ENCODE assay signal across 19 cellular contexts in the genomic region with DNA sequence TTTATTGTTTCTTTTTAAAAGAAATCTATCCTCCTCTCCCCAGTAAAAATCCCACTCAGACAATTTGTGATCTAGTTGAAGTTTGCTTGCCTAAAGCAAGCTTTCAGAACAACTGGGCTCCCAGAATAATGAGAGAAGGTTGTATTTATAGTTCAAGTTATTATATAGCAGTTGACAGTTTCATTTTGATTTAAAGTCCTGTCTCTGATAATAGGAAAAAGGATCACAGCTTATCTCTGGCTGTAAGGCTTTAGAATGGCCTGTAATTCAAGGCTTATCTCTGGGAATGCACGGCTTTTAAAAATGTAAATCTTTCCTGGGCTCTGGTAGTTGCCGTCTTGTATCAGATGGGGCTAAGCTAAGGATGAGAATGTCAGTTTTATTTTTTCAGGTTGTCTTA.
"Had no signal": no experiment of that assay in that cellular context is flagged by ENCODE, and none has a peak within 500 bp of the region (broad histone marks: within the 10 kb centered on the region; RNA-seq: fewer than 3 reads in every experiment).

No MANE protein-coding gene starts in this region.

- H3K4me1 ChIP-seq: right atrium auricular region, sigmoid colon, tibial artery, upper lobe of left lung, uterus had no signal

- ATAC-seq: left cardiac atrium; left ventricle myocardium superior; mucosa of descending colon; naive thymus-derived CD8-positive, alpha-beta T cell; stimulated activated naive CD8-positive, alpha-beta T cell treated with anti-CD3 and anti-CD28 coated beads, Interleukin-15, Interleukin-2, amounts not matched to agents 100 U/mL and 50 U/mL, for 24 hours had no signal

- H3K27me3 ChIP-seq: hepatocyte, ovary, right atrium auricular region, sigmoid colon, tibial artery, upper lobe of left lung, uterus had no signal

- H3K4me3 ChIP-seq: hepatocyte, mucosa of descending colon, ovary, right atrium auricular region, sigmoid colon, skin epidermis, tibial artery, upper lobe of left lung, uterus had no signal

- H2AFZ ChIP-seq: hepatocyte had no signal

- H3K79me2 ChIP-seq: hepatocyte had no signal

- H3K4me2 ChIP-seq: hepatocyte had no signal

- H3K36me3 ChIP-seq: ovary, right atrium auricular region, sigmoid colon, tibial artery, upper lobe of left lung, uterus had no signal

- H3K9me3 ChIP-seq: mucosa of descending colon, ovary, upper lobe of left lung, uterus had no signal

- DNase-seq: foreskin melanocyte; head of caudate nucleus; kidney; left cardiac atrium; left ventricle myocardium superior; mucosa of descending colon; naive thymus-derived CD8-positive, alpha-beta T cell; nucleus accumbens; ovary; sigmoid colon; stimulated activated CD4-positive, alpha-beta T cell treated with anti-CD3 and anti-CD28 coated beads, Interleukin-12 subunit alpha, Interleukin-12 subunit beta, amount 100 ng/mL, for 4 hours; stimulated activated CD4-positive, alpha-beta T cell treated with anti-CD3 and anti-CD28 coated beads, Interleukin-2, amount 100 ng/mL, for 48 hours; stimulated activated naive CD8-positive, alpha-beta T cell treated with anti-CD3 and anti-CD28 coated beads, Interleukin-15, Interleukin-2, amounts not matched to agents 100 U/mL and 50 U/mL, for 24 hours; tibial artery; upper lobe of left lung; uterus had no signal

- H3K27ac ChIP-seq: hepatocyte, ovary, right atrium auricular region, sigmoid colon, skin epidermis, tibial artery, upper lobe of left lung, uterus had no signal
